ENCODE assay signal across 16 cellular contexts in genomic region chr18:24031916-24032315, GRCh38. TPM values are rescaled to one million over a fixed set of nuclear protein-coding genes. Genes with fewer than 3 reads are reported as not detected.
DNase-seq lines count a peak whose midpoint lies in the region; ATAC-seq and TF ChIP-seq lines count a peak whose summit lies in the region.
"Had no signal": no experiment of that assay in that cellular context is flagged by ENCODE, and none has a peak within 500 bp of the region (broad histone marks: within the 10 kb centered on the region; RNA-seq: fewer than 3 reads in every experiment).

No MANE protein-coding gene starts in this region.

- TF ChIP-seq CTCF in natural killer cell (IDR thresholded peaks at IDR 0.05) (no peak), testis (IDR thresholded peaks at IDR 0.05) (no peak)

- TF ChIP-seq POLR2A in testis (IDR thresholded peaks at IDR 0.05), result no peak
- TF ChIP-seq POLR2A in GM18505 (IDR thresholded peaks at IDR 0.05; ENCODE audit: borderline replicate concordance, extremely low read depth, insufficient read depth, insufficient read length), result no peak

- no peaks in the 10 kb centered on the region for H3K9me3 ChIP-seq in testis
- H3K9me3 ChIP-seq: A549, SJSA1, transverse colon had no signal

- no peak for DNase-seq in natural killer cell treated with Interleukin-12 subunit alpha and Interleukin-12 subunit beta and Interleukin-15 and Interleukin-18, amount 100 ng/mL, for 72 hours (ENCODE audit: low spot score)
- no peak for DNase-seq in natural killer cell
- peak; percentile 52 for DNase-seq in testis
- no peak for DNase-seq in OCI-M2 (lab: John Stamatoyannopoulos, UW; ENCODE audit: unreplicated experiment)
- DNase-seq in left lobe of liver (ENCODE audit: low spot score), result no peak
- DNase-seq: COR-L47; heart left ventricle; Kasumi-1; NK-92 treated with Interleukin-12 subunit alpha and Interleukin-12 subunit beta, amount 100 ng/mL, for 24 hours; transverse colon had no signal

- H3K36me3 ChIP-seq in testis (ENCODE audit: low read depth, missing control alignments), result no peaks in the 10 kb centered on the region
- H3K36me3 ChIP-seq: heart left ventricle, SJSA1, transverse colon had no signal

- H3K4me3 Mint-ChIP-seq in natural killer cell treated with Interleukin-12 subunit alpha and Interleukin-12 subunit beta and Interleukin-15 and Interleukin-18, amount 100 ng/mL, for 72 hours, result no peak overlapping the region
- no peak overlapping the region for H3K4me3 Mint-ChIP-seq in natural killer cell

- no peaks in the 10 kb centered on the region for H3K27me3 Mint-ChIP-seq in natural killer cell treated with Interleukin-12 subunit alpha and Interleukin-12 subunit beta and Interleukin-15 and Interleukin-18, amount 100 ng/mL, for 72 hours
- H3K27me3 Mint-ChIP-seq in natural killer cell (ENCODE audit: low read depth in 2 of 2), result no peaks in the 10 kb centered on the region

- H3K27ac ChIP-seq in testis, result no peak overlapping the region
- H3K27ac ChIP-seq: A549, heart left ventricle, SJSA1, transverse colon, VCaP had no signal

- H3K27ac Mint-ChIP-seq in natural killer cell treated with Interleukin-12 subunit alpha and Interleukin-12 subunit beta and Interleukin-15 and Interleukin-18, amount 100 ng/mL, for 72 hours, result peak overlapping the region; percentile 8 to 10
- peak overlapping the region in 1 of 2 donors; percentile 7 for H3K27ac Mint-ChIP-seq in natural killer cell

- peaks cover 8% of the 10 kb centered on the region for H3K36me3 Mint-ChIP-seq in natural killer cell treated with Interleukin-12 subunit alpha and Interleukin-12 subunit beta and Interleukin-15 and Interleukin-18, amount 100 ng/mL, for 72 hours
- no peaks in the 10 kb centered on the region for H3K36me3 Mint-ChIP-seq in natural killer cell

- no peak overlapping the region for H3K4me3 ChIP-seq in testis
- H3K4me3 ChIP-seq: A549, heart left ventricle, SJSA1, transverse colon had no signal

- H3K4me1 Mint-ChIP-seq in natural killer cell treated with Interleukin-12 subunit alpha and Interleukin-12 subunit beta and Interleukin-15 and Interleukin-18, amount 100 ng/mL, for 72 hours (ENCODE audit: low read depth in 2 of 2), result peaks cover 42 to 54% of the 10 kb centered on the region in 2 donors
- H3K4me1 Mint-ChIP-seq in natural killer cell, result peaks cover 55 to 57% of the 10 kb centered on the region in 2 donors

- H3K4me1 ChIP-seq in testis, result peaks cover 6% of the 10 kb centered on the region
- H3K4me1 ChIP-seq: SJSA1 had no signal

- whole genome bisulfite sequencing in testis, 2 donors, result 70 to 81% methylated on average over 6 of the region's 6 CpGs

- H3K9me3 Mint-ChIP-seq in natural killer cell treated with Interleukin-12 subunit alpha and Interleukin-12 subunit beta and Interleukin-15 and Interleukin-18, amount 100 ng/mL, for 72 hours, result no peaks in the 10 kb centered on the region
- H3K9me3 Mint-ChIP-seq in natural killer cell, result no peaks in the 10 kb centered on the region

- no peak for ATAC-seq in natural killer cell treated with Interleukin-12 subunit alpha and Interleukin-12 subunit beta and Interleukin-15 and Interleukin-18, amount 100 ng/mL, for 72 hours
- ATAC-seq in natural killer cell (no peak), HG02571 (IDR thresholded peaks at IDR 0.05; ENCODE audit: unreplicated experiment) (peak; percentile 86), HG03521 (IDR thresholded peaks at IDR 0.05; ENCODE audit: unreplicated experiment) (peak; percentile 64), GM18505 (IDR thresholded peaks at IDR 0.05; ENCODE audit: unreplicated experiment) (no peak), left lobe of liver (no peak)
- ATAC-seq: A549 had no signal

- H3K27me3 ChIP-seq in testis, result no peaks in the 10 kb centered on the region
- H3K27me3 ChIP-seq: heart left ventricle, SJSA1, transverse colon had no signal

- intact Hi-C loops in natural killer cell (cut with micrococcal nuclease) (no loop called here), testis (cut with DNase I; ENCODE audit: low total_unique reads) (no loop called here)

RNA-seq across cellular contexts. Expression of gene TTC39C, which starts 17.4 kb away (rescaled TPM):
- 10 to 100 TPM; 54.8 to 69.7 TPM for total RNA-seq in natural killer cell treated with Interleukin-12 subunit alpha and Interleukin-12 subunit beta and Interleukin-15 and Interleukin-18, amount 100 ng/mL, for 72 hours
- 10 to 100 TPM; 39.0 to 61.5 (median 44.3) TPM for total RNA-seq in natural killer cell
- total RNA-seq in testis, result 10 to 100 TPM; 57.7 to 68.3 TPM
- 70.4 TPM for polyA plus RNA-seq in testis (ENCODE audit: insufficient read depth, low read depth, low replicate concordance)
- total RNA-seq in left lobe of liver, result 133 TPM

Comparison
In these comparisons a context has a peak if more than half of its experiments do, and no peak if none do; other contexts are left out.
1. ATAC-seq: peak in HG02571 (single experiment) and HG03521 (single experiment); none in natural killer cell treated with Interleukin-12 subunit alpha and Interleukin-12 subunit beta and Interleukin-15 and Interleukin-18, amount 100 ng/mL, for 72 hours (0 of 2), natural killer cell (0 of 3), GM18505 (single experiment) and left lobe of liver (single experiment).